2 cellular contexts compared by ENCODE assay signal in the genomic region with DNA sequence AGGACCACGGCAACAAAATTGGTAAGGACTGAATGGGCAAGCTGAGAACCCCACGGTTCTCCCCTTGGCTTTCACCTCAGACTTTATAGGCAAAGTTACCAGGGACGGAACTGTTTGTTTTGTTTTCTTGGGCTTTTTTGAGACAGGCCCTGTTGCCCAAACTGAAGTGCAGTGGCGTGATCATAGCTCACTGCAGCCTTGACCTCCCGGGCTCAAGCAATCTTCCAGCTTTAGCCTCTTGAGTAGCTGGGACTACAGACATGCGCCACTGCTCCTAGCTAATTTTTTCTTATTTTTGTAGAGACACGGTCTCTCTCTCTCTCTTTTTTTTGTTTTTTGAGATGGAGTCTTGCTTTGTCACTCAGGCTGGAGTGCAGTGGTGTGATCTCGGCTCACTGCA.
TF ChIP-seq lines count a peak whose summit lies in the region.

No MANE protein-coding gene starts in this region.

TF ChIP-seq in WTC11, 78 proteins besides CTCF, POLR2A, EP300 and RAD21:
- TF ChIP-seq ZNF396 (CRISPR knock-in tag; IDR thresholded peaks at IDR 0.05; ENCODE audit: borderline replicate concordance) (no peak), ZNF219 (CRISPR knock-in tag; IDR thresholded peaks at IDR 0.05; ENCODE audit: borderline replicate concordance) (no peak), STAT6 (CRISPR knock-in tag; conservative IDR thresholded peaks at IDR 0.05; ENCODE audit: low read depth) (no peak), PRRX2 (CRISPR knock-in tag; IDR thresholded peaks at IDR 0.05) (no peak), IRF2 (CRISPR knock-in tag; IDR thresholded peaks at IDR 0.05; ENCODE audit: borderline replicate concordance, low read depth) (no peak), RELA (CRISPR knock-in tag; IDR thresholded peaks at IDR 0.05; ENCODE audit: borderline replicate concordance) (no peak), SMAD4 (CRISPR knock-in tag; IDR thresholded peaks at IDR 0.05) (no peak)
- TF ChIP-seq, protein P1, sequence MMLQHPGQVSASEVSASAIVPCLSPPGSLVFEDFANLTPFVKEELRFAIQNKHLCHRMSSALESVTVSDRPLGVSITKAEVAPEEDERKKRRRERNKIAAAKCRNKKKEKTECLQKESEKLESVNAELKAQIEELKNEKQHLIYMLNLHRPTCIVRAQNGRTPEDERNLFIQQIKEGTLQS (CRISPR knock-in tag; conservative IDR thresholded peaks at IDR 0.05) = no peak
- TF ChIP-seq, protein P2, sequence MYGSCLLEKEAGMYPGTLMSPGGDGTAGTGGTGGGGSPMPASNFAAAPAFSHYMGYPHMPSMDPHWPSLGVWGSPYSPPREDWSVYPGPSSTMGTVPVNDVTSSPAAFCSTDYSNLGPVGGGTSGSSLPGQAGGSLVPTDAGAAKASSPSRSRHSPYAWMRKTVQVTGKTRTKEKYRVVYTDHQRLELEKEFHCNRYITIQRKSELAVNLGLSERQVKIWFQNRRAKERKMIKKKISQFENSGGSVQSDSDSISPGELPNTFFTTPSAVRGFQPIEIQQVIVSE (CRISPR knock-in tag; IDR thresholded peaks at IDR 0.05; ENCODE audit: borderline replicate concordance) = no peak
- TF ChIP-seq, protein P3, sequence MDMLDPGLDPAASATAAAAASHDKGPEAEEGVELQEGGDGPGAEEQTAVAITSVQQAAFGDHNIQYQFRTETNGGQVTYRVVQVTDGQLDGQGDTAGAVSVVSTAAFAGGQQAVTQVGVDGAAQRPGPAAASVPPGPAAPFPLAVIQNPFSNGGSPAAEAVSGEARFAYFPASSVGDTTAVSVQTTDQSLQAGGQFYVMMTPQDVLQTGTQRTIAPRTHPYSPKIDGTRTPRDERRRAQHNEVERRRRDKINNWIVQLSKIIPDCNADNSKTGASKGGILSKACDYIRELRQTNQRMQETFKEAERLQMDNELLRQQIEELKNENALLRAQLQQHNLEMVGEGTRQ (CRISPR knock-in tag; IDR thresholded peaks at IDR 0.05) = no peak
- TF ChIP-seq, protein P4, sequence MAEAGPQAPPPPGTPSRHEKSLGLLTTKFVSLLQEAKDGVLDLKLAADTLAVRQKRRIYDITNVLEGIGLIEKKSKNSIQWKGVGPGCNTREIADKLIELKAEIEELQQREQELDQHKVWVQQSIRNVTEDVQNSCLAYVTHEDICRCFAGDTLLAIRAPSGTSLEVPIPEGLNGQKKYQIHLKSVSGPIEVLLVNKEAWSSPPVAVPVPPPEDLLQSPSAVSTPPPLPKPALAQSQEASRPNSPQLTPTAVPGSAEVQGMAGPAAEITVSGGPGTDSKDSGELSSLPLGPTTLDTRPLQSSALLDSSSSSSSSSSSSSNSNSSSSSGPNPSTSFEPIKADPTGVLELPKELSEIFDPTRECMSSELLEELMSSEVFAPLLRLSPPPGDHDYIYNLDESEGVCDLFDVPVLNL (CRISPR knock-in tag; IDR thresholded peaks at IDR 0.05; ENCODE audit: borderline replicate concordance, low read depth) = no peak
- TF ChIP-seq, protein P5, sequence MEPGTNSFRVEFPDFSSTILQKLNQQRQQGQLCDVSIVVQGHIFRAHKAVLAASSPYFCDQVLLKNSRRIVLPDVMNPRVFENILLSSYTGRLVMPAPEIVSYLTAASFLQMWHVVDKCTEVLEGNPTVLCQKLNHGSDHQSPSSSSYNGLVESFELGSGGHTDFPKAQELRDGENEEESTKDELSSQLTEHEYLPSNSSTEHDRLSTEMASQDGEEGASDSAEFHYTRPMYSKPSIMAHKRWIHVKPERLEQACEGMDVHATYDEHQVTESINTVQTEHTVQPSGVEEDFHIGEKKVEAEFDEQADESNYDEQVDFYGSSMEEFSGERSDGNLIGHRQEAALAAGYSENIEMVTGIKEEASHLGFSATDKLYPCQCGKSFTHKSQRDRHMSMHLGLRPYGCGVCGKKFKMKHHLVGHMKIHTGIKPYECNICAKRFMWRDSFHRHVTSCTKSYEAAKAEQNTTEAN (CRISPR knock-in tag; IDR thresholded peaks at IDR 0.05) = no peak

TF ChIP-seq in HepG2, 621 proteins besides CTCF, POLR2A, EP300 and RAD21 (continued from another document):
- TF ChIP-seq SCMH1 (CRISPR knock-in tag; IDR thresholded peaks at IDR 0.05; ENCODE audit: borderline replicate concordance) (no peak), CHCHD3 (CRISPR knock-in tag; IDR thresholded peaks at IDR 0.05) (no peak), NCOA2 (CRISPR knock-in tag; IDR thresholded peaks at IDR 0.05) (no peak), SRSF1 (optimal IDR thresholded peaks at IDR 0.05; ENCODE audit: low read depth, low read length) (no peak), ZNF530 (CRISPR knock-in tag; IDR thresholded peaks at IDR 0.05; ENCODE audit: low read depth) (no peak), ZNF563 (CRISPR knock-in tag; IDR thresholded peaks at IDR 0.05) (no peak), SSRP1 (CRISPR knock-in tag; IDR thresholded peaks at IDR 0.05) (no peak), LCORL (IDR thresholded peaks at IDR 0.05) (no peak), LCORL (CRISPR knock-in tag; IDR thresholded peaks at IDR 0.05) (no peak), ZNF652 (CRISPR knock-in tag; IDR thresholded peaks at IDR 0.05; ENCODE audit: borderline replicate concordance, low read depth) (no peak)
